In the genomic region with DNA sequence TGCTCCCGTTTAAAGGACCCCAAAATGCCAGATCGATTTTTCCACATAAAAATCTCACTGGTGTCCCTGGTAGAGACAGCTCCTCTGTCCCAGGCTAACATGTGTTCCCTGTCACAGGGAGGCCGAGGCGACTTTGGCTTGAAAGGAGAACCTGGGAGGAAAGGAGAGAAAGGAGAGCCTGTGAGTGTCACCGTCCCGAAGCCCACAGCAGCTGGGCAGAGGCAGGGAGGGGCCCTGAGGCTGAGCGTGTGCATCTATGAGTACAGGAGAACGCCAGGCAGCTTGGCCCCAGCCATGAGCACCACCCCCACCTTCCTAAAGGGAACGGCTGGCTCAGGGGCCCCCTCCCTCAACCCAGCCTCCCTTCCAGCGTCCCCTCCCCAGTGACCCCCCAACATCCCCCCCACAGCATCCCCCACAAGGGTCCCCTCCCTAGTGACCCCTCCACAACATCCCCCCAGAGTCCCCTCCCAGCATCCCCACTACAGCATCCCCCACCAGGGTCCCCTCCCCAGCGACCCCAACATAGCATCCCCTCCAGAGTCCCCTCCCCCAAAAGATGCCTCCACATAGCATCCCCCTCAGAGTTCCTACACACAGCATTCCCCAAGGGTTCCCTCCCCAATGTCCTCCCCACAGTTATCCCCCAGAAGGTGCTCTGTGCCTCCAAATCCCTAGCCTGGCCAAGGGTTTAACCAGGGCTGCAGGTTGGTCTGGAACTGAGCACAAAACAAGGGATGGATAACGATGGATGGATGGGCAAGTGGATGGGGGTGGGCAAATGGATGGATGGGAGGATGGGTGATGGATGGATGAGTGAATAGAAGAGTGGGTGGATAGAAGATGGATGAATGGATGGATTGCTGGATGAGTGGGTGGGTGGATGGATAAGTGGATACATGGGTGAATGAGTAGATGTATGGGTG, we compare ENCODE assay signal across 22 cellular contexts. TPM values are rescaled to one million over a fixed set of nuclear protein-coding genes. Genes with fewer than 3 reads are reported as not detected.
A peak's percentile ranks its signal among the peaks of the same experiment; 100 is the strongest.
DNase-seq lines count a peak whose midpoint lies in the region; ATAC-seq and TF ChIP-seq lines count a peak whose summit lies in the region.
"Had no signal": no experiment of that assay in that cellular context is flagged by ENCODE, and none has a peak within 500 bp of the region (broad histone marks: within the 10 kb centered on the region; RNA-seq: fewer than 3 reads in every experiment).

No MANE protein-coding gene starts in this region.

- H3K4me1 ChIP-seq in right atrium auricular region (peaks cover 0 to 5% of the 10 kb centered on the region in 2 donors), ascending aorta (no peaks in the 10 kb centered on the region), transverse colon (no peaks in the 10 kb centered on the region)

- H3K27ac ChIP-seq in right atrium auricular region, result no peak overlapping the region
- peak overlapping the region in 1 of 2 donors; percentile 9 for H3K27ac ChIP-seq in ascending aorta
- peak overlapping the region in 1 of 4 donors; percentile 34 for H3K27ac ChIP-seq in transverse colon
- H3K27ac ChIP-seq: epithelial cell of prostate had no signal

- no peak for ATAC-seq in Right ventricle myocardium inferior
- no peak for ATAC-seq in left lobe of liver
- ATAC-seq in HG02571 (IDR thresholded peaks at IDR 0.05; ENCODE audit: unreplicated experiment), result no peak
- no peak for ATAC-seq in GM21576 (IDR thresholded peaks at IDR 0.05; ENCODE audit: unreplicated experiment)
- ATAC-seq: HCT116 had no signal

- intact Hi-C loops in Right ventricle myocardium inferior (cut with DNase I) (no loop called here), ascending aorta (cut with DNase I) (no loop called here), transverse colon (cut with DNase I; ENCODE audit: low total_unique reads) (no loop called here)

- TF ChIP-seq CTCF in right atrium auricular region (IDR thresholded peaks at IDR 0.05) (no peak), ascending aorta (IDR thresholded peaks at IDR 0.05) (no peak), transverse colon (IDR thresholded peaks at IDR 0.05) (no peak)

- in situ Hi-C loops in transverse colon (cut with MboI; ENCODE audit: low pct_ligation_motif_present in 1 of 4, low pct_unique_long_range_greater_than_20kb in 1 of 4, low sequenced_read_pairs in 3 of 4), result loop anchor here in 1 of 4 donors (25.0 kb wide), 1 partner anchor 161 kb away; no protein-coding TSS in a partner anchor

- 79% methylated on average over 12 of the region's 12 CpGs; no CpG with 5 or more reads in 1 of the 2 donors for WGBS in transverse colon (ENCODE audit: low coverage in 1 of 2), 2 donors

- DNase-seq in Right ventricle myocardium inferior (ENCODE audit: missing footprints) (peak; percentile 55), right atrium auricular region (ENCODE audit: low spot score) (no peak), ascending aorta (ENCODE audit: low spot score in 2 of 2) (peak; percentile 3 to 52), left lobe of liver (ENCODE audit: low spot score) (peak; percentile 45), transverse colon (peak; percentile 5), mucosa of gallbladder (ENCODE audit: low spot score) (no peak)
- DNase-seq: activated B cell treated with CpG ODN at 0.5 μM for 24 hours, amniotic stem cell, GDM1, immature natural killer cell, KBM-7, midbrain, NCI-H1092, NCI-H2171, NCI-H82, occipital lobe, small intestine had no signal

- TF ChIP-seq POLR2A in transverse colon (IDR thresholded peaks at IDR 0.05), result no peak

- peaks cover 80% of the 10 kb centered on the region for H3K36me3 ChIP-seq in right atrium auricular region
- H3K36me3 ChIP-seq in ascending aorta, result peaks cover 91 to 94% of the 10 kb centered on the region in 2 donors
- H3K36me3 ChIP-seq in transverse colon, result peaks cover 0 to 36% (median 0%) of the 10 kb centered on the region in 4 donors

- H3K9me3 ChIP-seq in right atrium auricular region (no peaks in the 10 kb centered on the region), ascending aorta (no peaks in the 10 kb centered on the region), transverse colon (no peaks in the 10 kb centered on the region)

- H3K4me3 ChIP-seq in right atrium auricular region, result no peak overlapping the region
- H3K4me3 ChIP-seq in ascending aorta, result no peak overlapping the region
- no peak overlapping the region for H3K4me3 ChIP-seq in transverse colon

- H3K27me3 ChIP-seq in right atrium auricular region, result no peaks in the 10 kb centered on the region
- no peaks in the 10 kb centered on the region for H3K27me3 ChIP-seq in ascending aorta
- H3K27me3 ChIP-seq in transverse colon, result no peaks in the 10 kb centered on the region

- TF ChIP-seq EP300 in transverse colon (IDR thresholded peaks at IDR 0.05; ENCODE audit: low read depth), result no peak

RNA-seq across cellular contexts. Expression of gene COL6A2, which starts 25.1 kb away (rescaled TPM):
- total RNA-seq in Right ventricle myocardium inferior, result 254 TPM
- 100 to 1,000 TPM; 249 to 252 TPM for total RNA-seq in right atrium auricular region
- total RNA-seq in ascending aorta, result 1,704 TPM
- total RNA-seq in left lobe of liver, result 34.9 TPM
- total RNA-seq in transverse colon, result 100 to 1,000 TPM; 172 to 550 (median 346) TPM
- 1,004 TPM for total RNA-seq in mucosa of gallbladder

RNA-seq across cellular contexts. Expression of gene FTCD, which starts 32.4 kb away (rescaled TPM):
- total RNA-seq in Right ventricle myocardium inferior (1.2 TPM), right atrium auricular region (under 1 TPM in 1 of 2 donors, not detected in 1; 0.24 TPM), ascending aorta (0.85 TPM), left lobe of liver (668 TPM), transverse colon (not detected), mucosa of gallbladder (1.3 TPM)
- total RNA-seq: occipital lobe; T-helper 1 cell treated with Interleukin-12 subunit alpha and Interleukin-12 subunit beta and Interleukin-4 antibody, amounts not matched to agents 30 ng/mL and 1 ng/mL, for 36 hours had no signal

Comparison
In these comparisons a context has a peak if more than half of its experiments do, and no peak if none do; other contexts are left out.
1. DNase-seq: peak in Right ventricle myocardium inferior (single experiment), ascending aorta (2 of 2), left lobe of liver (single experiment) and transverse colon (single experiment); none in right atrium auricular region (single experiment) and mucosa of gallbladder (single experiment).
2. RNA of gene FTCD, which starts 32.4 kb away (total RNA-seq): 668 TPM in left lobe of liver (single experiment); 1.3 TPM in mucosa of gallbladder (single experiment), 1.2 TPM in Right ventricle myocardium inferior (single experiment), 0.85 TPM in ascending aorta (single experiment), 0.24 TPM in right atrium auricular region and not detected in transverse colon; every median in the first group is over 100 times any median in the second.